23 cellular contexts compared by ENCODE assay signal in the genomic region with DNA sequence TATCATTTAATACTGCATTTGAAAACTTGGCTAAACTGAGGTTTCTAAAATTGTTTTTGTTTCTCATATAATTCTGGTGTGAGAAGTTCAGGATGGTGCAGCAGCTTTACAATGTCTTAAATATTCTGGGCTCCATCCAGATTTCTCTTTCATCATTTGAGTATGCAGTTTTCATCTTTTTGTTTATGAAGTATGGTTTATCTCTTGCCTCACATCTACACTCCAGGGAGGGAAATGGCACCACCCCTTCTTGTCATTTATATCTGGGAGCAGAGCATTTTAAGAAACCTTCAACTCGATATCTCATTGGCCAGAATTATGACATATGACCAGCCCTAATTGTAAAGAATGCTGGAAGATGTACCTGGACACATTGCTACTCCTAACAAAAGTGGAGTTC.
"Had no signal": no experiment of that assay in that cellular context is flagged by ENCODE, and none has a peak within 500 bp of the region (broad histone marks: within the 10 kb centered on the region; RNA-seq: fewer than 3 reads in every experiment).

No MANE protein-coding gene starts in this region.

- H3K27ac Mint-ChIP-seq: activated CD4-positive, alpha-beta T cell treated with anti-CD3 and anti-CD28 coated beads, Interleukin-2, amount 10 ng/mL, durations not matched to agents 7 days and 5 days; effector memory CD8-positive, alpha-beta T cell; natural killer cell; stimulated activated naive B cell treated with anti-CD40 and anti-IgM and Interleukin-4, amounts not matched to agents 10 μg/mL and 1 μg/mL and 100 μg/mL, for 72 hours; T-helper 17 cell had no signal

- H3K36me3 Mint-ChIP-seq: natural killer cell had no signal

- ATAC-seq: activated CD4-positive, CD25-positive, alpha-beta regulatory T cell treated with anti-CD3 and anti-CD28 coated beads, Interleukin-2, amount 50 U/mL, for 24 hours; activated naive CD4-positive, alpha-beta T cell treated with anti-CD3 and anti-CD28 coated beads, Interleukin-2, amount 50 U/mL, for 72 hours; activated T-cell treated with anti-CD3 and anti-CD28 coated beads, Interleukin-2, amount 50 U/mL, for 72 hours; effector memory CD8-positive, alpha-beta T cell; gastrocnemius medialis; natural killer cell; sciatic nerve; stimulated activated naive B cell treated with anti-CD40 and anti-IgM and Interleukin-4, amounts not matched to agents 10 μg/mL and 1 μg/mL and 100 μg/mL, for 72 hours; T-helper 17 cell had no signal

- H3K9me3 ChIP-seq: gastrocnemius medialis, left ventricle myocardium inferior, transverse colon had no signal

- H3K4me2 ChIP-seq: smooth muscle cell had no signal

- H3K4me1 ChIP-seq: gastrocnemius medialis, left ventricle myocardium inferior, transverse colon had no signal

- H3K9me3 Mint-ChIP-seq: effector memory CD8-positive, alpha-beta T cell; natural killer cell had no signal

- H3K27ac ChIP-seq: cardiac muscle cell, gastrocnemius medialis, left ventricle myocardium inferior, transverse colon, VCaP had no signal

- H3K4me3 ChIP-seq: cardiac muscle cell, gastrocnemius medialis, left ventricle myocardium inferior, smooth muscle cell, transverse colon had no signal

- DNase-seq: activated CD4-positive, alpha-beta T cell treated with anti-CD3 and anti-CD28 coated beads, Interleukin-2, amount 10 ng/mL, durations not matched to agents 7 days and 5 days; activated CD8-positive, alpha-beta memory T cell treated with anti-CD3 and anti-CD28 coated beads for 24 hours; activated CD8-positive, alpha-beta memory T cell treated with anti-CD3 and anti-CD28 coated beads, Interleukin-2, amount 50 U/mL, for 48 hours; activated effector memory CD4-positive, alpha-beta T cell treated with Interleukin-2 at 50 U/mL for 16 hours; activated T-cell treated with anti-CD3 and anti-CD28 coated beads, Interleukin-2, amount 50 U/mL, for 72 hours; amniotic stem cell; effector memory CD8-positive, alpha-beta T cell; gastrocnemius medialis; hippocampal formation; left ventricle myocardium inferior; midbrain; natural killer cell; stimulated activated CD4-positive, alpha-beta T cell treated with anti-CD3 and anti-CD28 coated beads, Interleukin-15, amount 100 ng/mL, for 24 hours; stimulated activated naive B cell treated with anti-CD40 and anti-IgM and Interleukin-4, amounts not matched to agents 10 μg/mL and 1 μg/mL and 100 μg/mL, for 72 hours; T-helper 17 cell; transverse colon had no signal

- H3K4me3 Mint-ChIP-seq: activated CD4-positive, alpha-beta T cell treated with anti-CD3 and anti-CD28 coated beads, Interleukin-2, amount 10 ng/mL, durations not matched to agents 7 days and 5 days; activated T-cell treated with anti-CD3 and anti-CD28 coated beads, Interleukin-2, amount 50 U/mL, for 72 hours; effector memory CD8-positive, alpha-beta T cell; natural killer cell; stimulated activated naive B cell treated with anti-CD40 and anti-IgM and Interleukin-4, amounts not matched to agents 10 μg/mL and 1 μg/mL and 100 μg/mL, for 72 hours; T-helper 17 cell had no signal

- FAIRE-seq: urothelium cell line had no signal

- H3K27me3 ChIP-seq: cardiac muscle cell, gastrocnemius medialis, transverse colon had no signal

- H3K27me3 Mint-ChIP-seq: activated CD4-positive, alpha-beta T cell treated with anti-CD3 and anti-CD28 coated beads, Interleukin-2, amount 10 ng/mL, durations not matched to agents 7 days and 5 days; effector memory CD8-positive, alpha-beta T cell; stimulated activated naive B cell treated with anti-CD40 and anti-IgM and Interleukin-4, amounts not matched to agents 10 μg/mL and 1 μg/mL and 100 μg/mL, for 72 hours; T-helper 17 cell had no signal
